9 cellular contexts compared by ENCODE assay signal in the genomic region with DNA sequence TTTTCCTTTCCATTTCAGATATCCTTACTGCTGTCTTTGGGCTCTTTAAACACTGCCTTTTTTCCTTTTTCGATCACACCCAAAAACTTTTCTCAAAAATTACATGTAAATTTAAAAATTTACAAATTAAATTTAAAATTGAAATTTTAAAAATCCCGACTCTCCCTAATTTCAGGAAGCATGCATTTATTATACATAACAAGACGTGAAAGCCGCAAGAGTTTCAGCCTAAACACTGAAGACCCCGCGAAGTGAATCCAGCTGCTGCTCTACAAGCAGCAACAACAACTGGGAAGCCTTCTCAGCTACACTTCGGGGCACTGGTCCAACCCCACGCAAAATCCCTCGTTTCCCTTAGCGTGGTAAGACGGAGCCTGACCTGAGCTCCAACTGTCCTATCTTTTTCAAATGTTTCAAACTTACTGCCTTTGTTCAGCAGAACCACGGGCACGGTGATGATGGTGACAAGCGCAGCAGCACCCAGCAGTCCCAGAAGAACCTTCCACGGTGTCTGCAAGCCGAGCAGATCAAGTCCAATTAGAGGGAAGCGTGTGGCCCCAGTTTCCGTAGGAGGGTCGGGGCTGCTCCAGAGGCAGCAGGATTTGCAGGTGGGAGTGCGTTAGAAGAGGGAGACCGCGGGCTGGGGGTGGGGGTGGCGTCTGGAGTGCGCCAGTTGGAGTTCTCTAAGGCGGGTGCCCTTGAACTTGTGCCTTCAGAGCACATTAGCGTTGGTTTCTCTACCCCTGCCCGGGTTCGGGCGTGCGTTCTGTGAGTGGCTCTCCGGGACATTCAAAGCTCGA. TPM values are rescaled to one million over a fixed set of nuclear protein-coding genes. Genes with fewer than 3 reads are reported as not detected.
DNase-seq lines count a peak whose midpoint lies in the region; ATAC-seq, FAIRE-seq and TF ChIP-seq lines count a peak whose summit lies in the region.
"Had no signal": no experiment of that assay in that cellular context is flagged by ENCODE, and none has a peak within 500 bp of the region (broad histone marks: within the 10 kb centered on the region; RNA-seq: fewer than 3 reads in every experiment).

No MANE protein-coding gene starts in this region.

- CTCF ChIA-PET in mammary epithelial cell (lab: Charles Lee; ENCODE audit: low non-redundant PET) (no interaction called here), HepG2 (lab: Yijun Ruan, JAX; ENCODE audit: low intra/inter-chr PET ratio, low total read pairs) (interaction anchor here (1.8 kb wide), 1 partner anchor 51 kb away, joined by 9 read pairs; no protein-coding TSS in a partner anchor)

- TF ChIP-seq CTCF in mammary epithelial cell (conservative IDR thresholded peaks at IDR 0.05 in 1 of 2, IDR thresholded peaks at IDR 0.05 in 1 of 2; ENCODE audit: extremely low read depth in 1 of 2, insufficient read depth in 1 of 2, low read depth in 1 of 2, low read length in 2 of 2) (no peak), HepG2 (CRISPR knock-in tag; IDR thresholded peaks at IDR 0.05) (no peak), stomach (IDR thresholded peaks at IDR 0.05) (no peak), GM13977 (IDR thresholded peaks at IDR 0.05; ENCODE audit: extremely low read depth, insufficient read depth, missing control alignments) (no peak)

- peak; percentile 65 for ATAC-seq in HepG2

- TF ChIP-seq RAD21 in HepG2 (CRISPR knock-in tag; IDR thresholded peaks at IDR 0.05) = no peak

- no peak overlapping the region for H3K9ac ChIP-seq in mammary epithelial cell (ENCODE audit: insufficient read depth, low read length)
- H3K9ac ChIP-seq in HepG2 (ENCODE audit: insufficient read depth, low read depth, low read length) = peak overlapping the region; percentile 75

- 91% methylated on average over 32 of the region's 32 CpGs for WGBS in mammary epithelial cell (ENCODE audit: low coverage, missing lambda C conversion rate)
- WGBS in HepG2 (ENCODE audit: low lambda C conversion rate) = 4% methylated on average over 23 of the region's 32 CpGs
- WGBS in stomach, 5 donors = 17 to 29% (median 20%) methylated on average over 26 to 32 of the region's 32 CpGs

- TF ChIP-seq EP300 in HepG2 (IDR thresholded peaks at IDR 0.05; ENCODE audit: low read depth in 2 of 2, low read length in 2 of 2) (no peak), HepG2 (CRISPR knock-in tag; IDR thresholded peaks at IDR 0.05; ENCODE audit: borderline replicate concordance) (no peak), stomach (IDR thresholded peaks at IDR 0.05) (no peak)

- POLR2A ChIA-PET in HepG2 (lab: Yijun Ruan, JAX) = interaction anchor here (0.8 to 4.8 kb wide), 15 partner anchors 8 to 78 kb away, joined by 3 to 41 read pairs (median 4); no protein-coding TSS in a partner anchor

- H3K4me3 ChIP-seq in mammary epithelial cell (replicated peaks in 1 of 3; ENCODE audit: insufficient read depth in 1 of 3, low read depth in 2 of 3, low read length in 3 of 3) (peak overlapping the region in 1 of 3 experiments; percentile 45), HepG2 (replicated peaks in 1 of 3; ENCODE audit: insufficient read depth in 1 of 3, low read depth in 2 of 3, low read length in 3 of 3) (peak overlapping the region; percentile 71 to 89 (median 78)), stomach (peak overlapping the region; percentile 56 to 73 (median 60))

- dilution Hi-C loops in mammary epithelial cell (cut with HindIII; ENCODE audit: low sequenced_read_pairs) = no loop called here

- H3K27ac ChIP-seq in mammary epithelial cell (ENCODE audit: insufficient read depth, low read depth, low read length) (no peak overlapping the region), HepG2 (ENCODE audit: extremely low read length, insufficient read depth, low read length) (peak overlapping the region; percentile 57), stomach (peak overlapping the region in 3 of 5 donors; percentile 44 to 50 (median 50)), substantia nigra (ENCODE audit: low read depth, low read length, poor library complexity, severe bottlenecking) (no peak overlapping the region)

- H2AFZ ChIP-seq in mammary epithelial cell (ENCODE audit: low read depth, low read length) (peak overlapping the region; percentile 93), HepG2 (ENCODE audit: low read length) (peak overlapping the region; percentile 8)

- intact Hi-C loops in mammary epithelial cell (cut with micrococcal nuclease) (no loop called here), HepG2 (cut with micrococcal nuclease; ENCODE audit: unreplicated experiment) (no loop called here), stomach (cut with DNase I; ENCODE audit: low total_unique reads) (no loop called here)

- DNase-seq in COLO668 (lab: John Stamatoyannopoulos, UW; ENCODE audit: unreplicated experiment) (peak; percentile 44), NCI-H2227 treated with DMSO at 0.1 percent for 48 hours (lab: John Stamatoyannopoulos, UW) (peak; percentile 19), mammary epithelial cell (no peak), HepG2 (ENCODE audit: low spot score) (no peak), stomach (no peak), substantia nigra (lab: John Stamatoyannopoulos, UW) (no peak), superior temporal gyrus (ENCODE audit: extremely low spot score) (no peak), GM13977 (ENCODE audit: low spot score) (no peak)

- H3K4me1 ChIP-seq in mammary epithelial cell (ENCODE audit: insufficient read depth, low read length) = peaks cover 11% of the 10 kb centered on the region
- peaks cover 68% of the 10 kb centered on the region for H3K4me1 ChIP-seq in HepG2 (ENCODE audit: insufficient read depth, low read length)
- peaks cover 23 to 43% (median 30%) of the 10 kb centered on the region in 4 donors for H3K4me1 ChIP-seq in stomach

- no peak for FAIRE-seq in HepG2 (lab: Jason Lieb, UNC)
- FAIRE-seq: islet of Langerhans had no signal

- TF ChIP-seq POLR2A in HepG2 (IDR thresholded peaks at IDR 0.05; ENCODE audit: insufficient read depth in 1 of 2, low read depth in 2 of 2, low read length in 2 of 2) = no peak
- TF ChIP-seq POLR2A in stomach (IDR thresholded peaks at IDR 0.05) = no peak

- H4K20me1 ChIP-seq in mammary epithelial cell (ENCODE audit: insufficient read depth, low read length) (no peaks in the 10 kb centered on the region), HepG2 (ENCODE audit: insufficient read depth, low read length) (no peaks in the 10 kb centered on the region)

- H3K36me3 ChIP-seq in mammary epithelial cell (ENCODE audit: insufficient read depth, low read length) (no peaks in the 10 kb centered on the region), HepG2 (replicated peaks in 1 of 2; ENCODE audit: control insufficient read depth in 1 of 2, insufficient read depth in 2 of 2, low read length in 2 of 2) (peaks cover 0 to 4% of the 10 kb centered on the region in 2 experiments; a peak in 2 of 5 replicates), stomach (no peaks in the 10 kb centered on the region)

- H3K79me2 ChIP-seq in mammary epithelial cell (ENCODE audit: insufficient read depth, low read length) = no peaks in the 10 kb centered on the region
- H3K79me2 ChIP-seq in HepG2 (ENCODE audit: insufficient read depth, low read length) = peaks cover 15% of the 10 kb centered on the region

- H3K27me3 ChIP-seq in mammary epithelial cell (ENCODE audit: insufficient read depth, low read length) (no peaks in the 10 kb centered on the region), HepG2 (ENCODE audit: control insufficient read depth in 1 of 2, insufficient read depth in 2 of 2, low read length in 2 of 2) (no peaks in the 10 kb centered on the region; a peak in 1 of 5 replicates), stomach (peaks cover 0 to 18% (median 5%) of the 10 kb centered on the region in 3 donors)

- in situ Hi-C loops in mammary epithelial cell (cut with MboI; ENCODE audit: low sequenced_read_pairs in 2 of 2) = no loop called here
- in situ Hi-C loops in HepG2 (cut with HindIII; ENCODE audit: extremely low pct_ligation_motif_present, low pct_unique_long_range_greater_than_20kb) = no loop called here
- in situ Hi-C loops in GM13977 (cut with MboI; ENCODE audit: low pct_unique_long_range_greater_than_20kb, low sequenced_read_pairs, unreplicated experiment) = no loop called here

- H3K9me3 ChIP-seq in mammary epithelial cell (replicated peaks; ENCODE audit: insufficient read depth, low read length) (no peaks in the 10 kb centered on the region), HepG2 (ENCODE audit: low read length) (peaks cover 3% of the 10 kb centered on the region; the same call in 1 of the 2 replicates), stomach (no peaks in the 10 kb centered on the region)

- H3K4me2 ChIP-seq in mammary epithelial cell (ENCODE audit: insufficient read depth, low read depth, low read length) = peak overlapping the region; percentile 86
- peak overlapping the region; percentile 99 for H3K4me2 ChIP-seq in HepG2 (ENCODE audit: low read depth, low read length)

- BruUV-seq in mammary epithelial cell (replicated peaks; lab: Mats Ljungman, UMichigan) (no TSS peak), HepG2 (replicated peaks; lab: Mats Ljungman, UMichigan) (no TSS peak)

RNA-seq across cellular contexts. Expression of a gene that starts 0.8 kb away (rescaled TPM):
- 1 to 10 TPM in 1 of 2 donors, under 1 TPM in 1; 0.61 to 7.8 TPM for total RNA-seq in mammary epithelial cell
- 0.24 TPM for polyA plus RNA-seq in mammary epithelial cell
- polyA minus RNA-seq in mammary epithelial cell = not detected
- total RNA-seq in HepG2 (2016; rRNA removed; fragmentation: Illumina TruSeq; extraction: Trizol) = 57.2 and 109 TPM in 2 replicates
- total RNA-seq in HepG2 (2016; cell fraction: cytosol; rRNA removed; fragmentation: Illumina TruSeq; extraction: Trizol; ENCODE audit: low read depth) = 9.0 and 9.9 TPM in 2 replicates
- total RNA-seq in HepG2 (2016; cell fraction: insoluble cytoplasmic fraction; rRNA removed; fragmentation: Illumina TruSeq; extraction: Trizol) = 54.8 and 107 TPM in 2 replicates
- total RNA-seq in HepG2 (2016; cell fraction: membrane; rRNA removed; fragmentation: Illumina TruSeq; extraction: Trizol) = 22.6 and 24.7 TPM in 2 replicates
- total RNA-seq in HepG2 (2016; cell fraction: nucleus; rRNA removed; fragmentation: Illumina TruSeq; extraction: Trizol) = 123 and 147 TPM in 2 replicates
- polyA plus RNA-seq in HepG2 (2011; rRNA removed) = 37.7 and 39.4 TPM in 2 replicates
- polyA plus RNA-seq in HepG2 (2011; cell fraction: cytosol; rRNA removed) = 32.1 and 39.3 TPM in 2 replicates
- 35.3 and 41.8 TPM in 2 replicates for polyA plus RNA-seq in HepG2 (2011; cell fraction: nucleus; rRNA removed)
- 85.0 and 97.7 TPM in 2 replicates for polyA plus RNA-seq in HepG2 (2012)
- polyA plus RNA-seq in HepG2 (2016; cell fraction: cytosol; fragmentation: Illumina TruSeq; extraction: Trizol; ENCODE audit: low read depth) = 7.7 and 8.0 TPM in 2 replicates
- polyA plus RNA-seq in HepG2 (2016; cell fraction: insoluble cytoplasmic fraction; fragmentation: Illumina TruSeq; extraction: Trizol; ENCODE audit: low read depth) = 38.7 and 39.5 TPM in 2 replicates
- 14.9 and 16.9 TPM in 2 replicates for polyA plus RNA-seq in HepG2 (2016; cell fraction: membrane; fragmentation: Illumina TruSeq; extraction: Trizol; ENCODE audit: low read depth)
- 95.1 and 96.2 TPM in 2 replicates for polyA plus RNA-seq in HepG2 (2016; cell fraction: nucleus; fragmentation: Illumina TruSeq; extraction: Trizol; ENCODE audit: insufficient read depth, low read depth)
- 175 TPM in 1 of 2 replicates, not detected in the other for polyA minus RNA-seq in HepG2 (2011; rRNA and poly(A)+ RNA removed; ENCODE audit: low replicate concordance)
- polyA minus RNA-seq in HepG2 (2011; cell fraction: cytosol; rRNA and poly(A)+ RNA removed) = 57.2 and 81.0 TPM in 2 replicates
- 147 and 149 TPM in 2 replicates for polyA minus RNA-seq in HepG2 (2011; cell fraction: nucleus; rRNA and poly(A)+ RNA removed)
- 10 to 100 TPM in 2 of 5 donors, 1 to 10 TPM in 2, under 1 TPM in 1; 0.58 to 30.1 (median 7.6) TPM for total RNA-seq in stomach
- 1 to 10 TPM in 1 of 3 donors, under 1 TPM in 2; 0.15 to 3.1 (median 0.58) TPM for polyA plus RNA-seq in stomach

Comparison
In these comparisons a context has a peak if more than half of its experiments do, and no peak if none do; other contexts are left out.
1. DNase-seq: peak in COLO668 (single experiment) and NCI-H2227 treated with DMSO at 0.1 percent for 48 hours (single experiment); none in mammary epithelial cell (single experiment), HepG2 (single experiment), stomach (single experiment), substantia nigra (0 of 49), superior temporal gyrus (single experiment) and GM13977 (single experiment).
2. H3K27ac ChIP-seq: peak in HepG2 (single experiment) and stomach (3 of 5); none in mammary epithelial cell (single experiment) and substantia nigra (single experiment).